Comparison of ENCODE assay signal across 28 cellular contexts in genomic region chr15:57973534-57973933, GRCh38.
"Had no signal": no experiment of that assay in that cellular context is flagged by ENCODE, and none has a peak within 500 bp of the region (broad histone marks: within the 10 kb centered on the region; RNA-seq: fewer than 3 reads in every experiment).

No MANE protein-coding gene starts in this region.

- H3K27me3 ChIP-seq: MG63 had no signal

- H3K27ac ChIP-seq: KMS-11 had no signal

- H3K36me3 ChIP-seq: MG63 had no signal

- H3K9ac ChIP-seq: KMS-11 had no signal

- H3K9me3 ChIP-seq: MG63 had no signal

- H3K4me2 ChIP-seq: KMS-11 had no signal

- H3K4me3 ChIP-seq: MG63 had no signal

- DNase-seq: Karpas-422, Kasumi-1, KG1, MG63, MM.1S, MV-4-11, NCI-H1048, NCI-H1092, NCI-H1092 treated with DMSO at 0.1 percent for 48 hours, NCI-H1105, NCI-H1105 treated with DMSO at 0.1 percent for 48 hours, NCI-H1417 treated with DMSO at 0.1 percent for 48 hours, NCI-H1436, NCI-H1436 treated with DMSO at 0.1 percent for 48 hours, NCI-H146, NCI-H1694, NCI-H1694 treated with DMSO at 0.1 percent for 48 hours, NCI-H187, NCI-H187 treated with DMSO at 0.1 percent for 48 hours, NCI-H2081 treated with DMSO at 0.1 percent for 48 hours, NCI-H2107, NCI-H2171, NCI-H2171 treated with DMSO at 0.1 percent for 48 hours, NCI-H2227 treated with DMSO at 0.1 percent for 48 hours, NCI-H226, NCI-H446, NCI-H446 treated with DMSO at 0.1 percent for 48 hours had no signal
